ENCODE assay signal across 3 cellular contexts in genomic region chr17:19475800-19476199, GRCh38. TPM values are rescaled to one million over a fixed set of nuclear protein-coding genes. Genes with fewer than 3 reads are reported as not detected.
"Had no signal": no experiment of that assay in that cellular context is flagged by ENCODE, and none has a peak within 500 bp of the region (broad histone marks: within the 10 kb centered on the region; RNA-seq: fewer than 3 reads in every experiment).

No MANE protein-coding gene starts in this region.

RNA-seq across cellular contexts. Expression of gene SLC47A1, which starts 57.9 kb away (rescaled TPM):
- total RNA-seq: activated naive CD8-positive, alpha-beta T cell treated with anti-CD3 and anti-CD28 coated beads for 36 hours; activated naive CD8-positive, alpha-beta T cell treated with anti-CD3 and anti-CD28 coated beads, Interleukin-2, amount 10 ng/mL, durations not matched to agents 7 days and 5 days; body of pancreas had no signal
